Comparison of ENCODE assay signal across 16 cellular contexts in genomic region chr5:135263022-135263668, GRCh38.
"Had no signal": no experiment of that assay in that cellular context is flagged by ENCODE, and none has a peak within 500 bp of the region (broad histone marks: within the 10 kb centered on the region; RNA-seq: fewer than 3 reads in every experiment).

No MANE protein-coding gene starts in this region.

- H3K4me3 ChIP-seq: pancreas, skin epidermis, thyroid gland had no signal

- H3K36me3 Mint-ChIP-seq: stimulated activated effector memory CD8-positive, alpha-beta T cell treated with anti-CD3 and anti-CD28 coated beads, Interleukin-12 subunit alpha, Interleukin-12 subunit beta, amount 100 ng/mL, for 72 hours had no signal

- H3K27me3 ChIP-seq: brain microvascular endothelial cell, pancreas, thyroid gland had no signal

- H3K4me1 ChIP-seq: pancreas, thyroid gland had no signal

- H3K4me1 Mint-ChIP-seq: stimulated activated effector memory CD8-positive, alpha-beta T cell treated with anti-CD3 and anti-CD28 coated beads, Interleukin-12 subunit alpha, Interleukin-12 subunit beta, amount 100 ng/mL, for 72 hours had no signal

- H3K4me3 Mint-ChIP-seq: activated T-cell treated with anti-CD3 and anti-CD28 coated beads, Interleukin-2, amount 50 U/mL, for 24 hours; endodermal cell; stimulated activated effector memory CD8-positive, alpha-beta T cell treated with anti-CD3 and anti-CD28 coated beads, Interleukin-12 subunit alpha, Interleukin-12 subunit beta, amount 100 ng/mL, for 72 hours; T-helper 1 cell treated with Interleukin-12 subunit alpha and Interleukin-12 subunit beta and Interleukin-4 antibody, amounts not matched to agents 30 μg/mL and 1 μg/mL, for 36 hours had no signal

- H3K27ac Mint-ChIP-seq: activated naive CD4-positive, alpha-beta T cell treated with anti-CD3 and anti-CD28 coated beads, Interleukin-2, amount 50 U/mL, for 72 hours; activated T-cell treated with anti-CD3 and anti-CD28 coated beads, Interleukin-2, amount 50 U/mL, for 24 hours; endodermal cell; stimulated activated effector memory CD8-positive, alpha-beta T cell treated with anti-CD3 and anti-CD28 coated beads, Interleukin-12 subunit alpha, Interleukin-12 subunit beta, amount 100 ng/mL, for 72 hours; T-helper 1 cell treated with Interleukin-12 subunit alpha and Interleukin-12 subunit beta and Interleukin-4 antibody, amounts not matched to agents 30 μg/mL and 1 μg/mL, for 36 hours had no signal

- DNase-seq: activated CD4-positive, alpha-beta T cell treated with anti-CD3 and anti-CD28 coated beads, Interleukin-2, amount 50 U/mL, for 1 hour; activated CD4-positive, CD25-positive, alpha-beta regulatory T cell; activated effector memory CD4-positive, alpha-beta T cell treated with anti-CD3 and anti-CD28 coated beads, Interleukin-2, amount 50 U/mL, for 16 hours; activated T-cell treated with anti-CD3 and anti-CD28 coated beads, Interleukin-2, amount 50 U/mL, for 24 hours; brain microvascular endothelial cell; cerebellar nuclear complex; endodermal cell; erythroblast; glutamatergic neuron; pancreas; retina; thyroid gland had no signal

- ATAC-seq: activated naive CD4-positive, alpha-beta T cell treated with anti-CD3 and anti-CD28 coated beads, Interleukin-2, amount 50 U/mL, for 72 hours; pancreas; stimulated activated effector memory CD8-positive, alpha-beta T cell treated with anti-CD3 and anti-CD28 coated beads, Interleukin-12 subunit alpha, Interleukin-12 subunit beta, amount 100 ng/mL, for 72 hours had no signal

- H3K9me3 ChIP-seq: pancreas, thyroid gland had no signal

- H3K36me3 ChIP-seq: brain microvascular endothelial cell, pancreas, thyroid gland had no signal

- H3K27ac ChIP-seq: brain microvascular endothelial cell, pancreas, skin epidermis, thyroid gland had no signal
